1 cellular context compared by ENCODE assay signal in genomic region chr2:237873961-237874551, GRCh38.
TF ChIP-seq lines count a peak whose summit lies in the region.

No MANE protein-coding gene starts in this region.

TF ChIP-seq in GM23338, 12 proteins besides CTCF, POLR2A, EP300 and RAD21 (continued from another document):
- TF ChIP-seq ETS1 (IDR thresholded peaks at IDR 0.05), result no peak
TF ChIP-seq in GM23338: peak in this region for 1.
